In the genomic region with DNA sequence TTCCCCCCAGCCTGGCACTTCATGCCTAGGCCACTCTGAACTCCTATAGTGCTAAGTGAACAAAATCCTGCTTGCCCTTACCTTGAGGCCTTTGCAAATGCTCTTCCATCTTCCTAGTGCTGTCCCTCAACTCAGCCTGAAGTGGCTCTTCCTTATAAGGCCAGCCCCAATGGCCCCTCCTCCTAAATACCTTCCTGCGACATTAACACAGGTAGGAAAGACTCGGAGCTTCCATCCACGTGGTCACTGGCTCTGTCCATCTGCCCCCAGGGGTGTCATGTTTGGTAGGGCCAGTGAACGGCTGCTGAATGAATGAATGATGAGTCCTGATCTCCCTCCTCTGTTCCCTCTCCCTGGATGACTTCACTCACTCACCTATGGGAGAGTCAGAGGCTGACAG, we compare ENCODE assay signal across 28 cellular contexts. TPM values are rescaled to one million over a fixed set of nuclear protein-coding genes. Genes with fewer than 3 reads are reported as not detected.
"Had no signal": no experiment of that assay in that cellular context is flagged by ENCODE, and none has a peak within 500 bp of the region (broad histone marks: within the 10 kb centered on the region; RNA-seq: fewer than 3 reads in every experiment).

No MANE protein-coding gene starts in this region.

- H3K9ac ChIP-seq: neural progenitor cell had no signal

- H2AFZ ChIP-seq: neural progenitor cell had no signal

- H3K27ac ChIP-seq: breast epithelium, colonic mucosa, gastroesophageal sphincter, heart right ventricle, left lung, neural progenitor cell, testis, vagina had no signal

- H3K36me3 ChIP-seq: breast epithelium, colonic mucosa, gastroesophageal sphincter, heart right ventricle, left lung, neural progenitor cell, vagina had no signal

- H3K4me3 Mint-ChIP-seq: activated B cell treated with CpG ODN at 0.5 μM for 24 hours; activated CD4-positive, alpha-beta T cell treated with anti-CD3 and anti-CD28 coated beads for 36 hours; activated naive CD4-positive, alpha-beta T cell treated with anti-CD3 and anti-CD28 coated beads for 36 hours; activated naive CD8-positive, alpha-beta T cell treated with anti-CD3 and anti-CD28 coated beads, Interleukin-2, amount 10 ng/mL, durations not matched to agents 7 days and 5 days; activated T-cell treated with anti-CD3 and anti-CD28 coated beads, Interleukin-2, amount 50 U/mL, for 4 hours; mesothelial cell of epicardium; naive thymus-derived CD8-positive, alpha-beta T cell; neural progenitor cell; stimulated activated naive B cell treated with anti-CD40 and anti-IgM and Interleukin-4, amounts not matched to agents 10 μg/mL and 1 μg/mL and 100 μg/mL, for 72 hours; type B pancreatic cell had no signal

- H3K36me3 Mint-ChIP-seq: activated naive CD8-positive, alpha-beta T cell treated with anti-CD3 and anti-CD28 coated beads, Interleukin-2, amount 10 ng/mL, durations not matched to agents 7 days and 5 days; mesothelial cell of epicardium; stimulated activated naive B cell treated with anti-CD40 and anti-IgM and Interleukin-4, amounts not matched to agents 10 μg/mL and 1 μg/mL and 100 μg/mL, for 72 hours; type B pancreatic cell had no signal

- H3K27me3 ChIP-seq: testis, vagina had no signal

- H3K9me3 ChIP-seq: colonic mucosa, testis, vagina had no signal

- ATAC-seq: activated CD4-positive, alpha-beta T cell treated with anti-CD3 and anti-CD28 coated beads for 36 hours; activated T-cell treated with anti-CD3 and anti-CD28 coated beads, Interleukin-2, amount 50 U/mL, for 4 hours; gastroesophageal sphincter; left lung; naive thymus-derived CD8-positive, alpha-beta T cell; stimulated activated naive B cell treated with anti-CD40 and anti-IgM and Interleukin-4, amounts not matched to agents 10 μg/mL and 1 μg/mL and 100 μg/mL, for 72 hours had no signal

- H3K4me1 ChIP-seq: breast epithelium, colonic mucosa, gastroesophageal sphincter, left lung, testis, vagina had no signal

- H3K4me3 ChIP-seq: breast epithelium, colonic mucosa, gastroesophageal sphincter, heart right ventricle, left lung, lung, neural progenitor cell, testis, vagina had no signal

- H3K27ac Mint-ChIP-seq: activated B cell treated with CpG ODN at 0.5 μM for 24 hours; activated CD4-positive, alpha-beta T cell treated with anti-CD3 and anti-CD28 coated beads for 36 hours; activated naive CD4-positive, alpha-beta T cell treated with anti-CD3 and anti-CD28 coated beads for 36 hours; activated naive CD8-positive, alpha-beta T cell treated with anti-CD3 and anti-CD28 coated beads, Interleukin-2, amount 10 ng/mL, durations not matched to agents 7 days and 5 days; mesothelial cell of epicardium; naive thymus-derived CD8-positive, alpha-beta T cell; neural progenitor cell; progenitor cell of endocrine pancreas; stimulated activated naive B cell treated with anti-CD40 and anti-IgM and Interleukin-4, amounts not matched to agents 10 μg/mL and 1 μg/mL and 100 μg/mL, for 72 hours; type B pancreatic cell had no signal

- H3K4me2 ChIP-seq: neural progenitor cell had no signal

- DNase-seq: activated B cell treated with CpG ODN at 0.5 μM for 24 hours; activated CD8-positive, alpha-beta memory T cell treated with anti-CD3 and anti-CD28 coated beads, Interleukin-2, amount 50 U/mL, for 48 hours; activated effector memory CD4-positive, alpha-beta T cell treated with Interleukin-2 at 50 U/mL for 16 hours; activated naive CD4-positive, alpha-beta T cell treated with anti-CD3 and anti-CD28 coated beads for 36 hours; activated naive CD8-positive, alpha-beta T cell treated with anti-CD3 and anti-CD28 coated beads, Interleukin-2, amount 10 ng/mL, durations not matched to agents 7 days and 5 days; activated T-cell treated with anti-CD3 and anti-CD28 coated beads, Interleukin-2, amount 50 U/mL, for 4 hours; amniotic stem cell; colonic mucosa; heart right ventricle; kidney glomerular epithelial cell; left lung; naive thymus-derived CD8-positive, alpha-beta T cell; retina; stimulated activated CD4-positive, alpha-beta T cell treated with anti-CD3 and anti-CD28 coated beads, Interleukin-2, amount 100 ng/mL, for 48 hours; stimulated activated CD8-positive, alpha-beta memory T cell treated with anti-CD3 and anti-CD28 coated beads, Interleukin-4, amount 100 ng/mL, for 48 hours; stimulated activated naive B cell treated with anti-CD40 and anti-IgM and Interleukin-4, amounts not matched to agents 10 μg/mL and 1 μg/mL and 100 μg/mL, for 72 hours; T1000; testis had no signal

RNA-seq across cellular contexts. Expression of a gene that starts 4.2 kb away (rescaled TPM):
- total RNA-seq: osteocyte had no signal
